22 cellular contexts compared by ENCODE assay signal in the genomic region with DNA sequence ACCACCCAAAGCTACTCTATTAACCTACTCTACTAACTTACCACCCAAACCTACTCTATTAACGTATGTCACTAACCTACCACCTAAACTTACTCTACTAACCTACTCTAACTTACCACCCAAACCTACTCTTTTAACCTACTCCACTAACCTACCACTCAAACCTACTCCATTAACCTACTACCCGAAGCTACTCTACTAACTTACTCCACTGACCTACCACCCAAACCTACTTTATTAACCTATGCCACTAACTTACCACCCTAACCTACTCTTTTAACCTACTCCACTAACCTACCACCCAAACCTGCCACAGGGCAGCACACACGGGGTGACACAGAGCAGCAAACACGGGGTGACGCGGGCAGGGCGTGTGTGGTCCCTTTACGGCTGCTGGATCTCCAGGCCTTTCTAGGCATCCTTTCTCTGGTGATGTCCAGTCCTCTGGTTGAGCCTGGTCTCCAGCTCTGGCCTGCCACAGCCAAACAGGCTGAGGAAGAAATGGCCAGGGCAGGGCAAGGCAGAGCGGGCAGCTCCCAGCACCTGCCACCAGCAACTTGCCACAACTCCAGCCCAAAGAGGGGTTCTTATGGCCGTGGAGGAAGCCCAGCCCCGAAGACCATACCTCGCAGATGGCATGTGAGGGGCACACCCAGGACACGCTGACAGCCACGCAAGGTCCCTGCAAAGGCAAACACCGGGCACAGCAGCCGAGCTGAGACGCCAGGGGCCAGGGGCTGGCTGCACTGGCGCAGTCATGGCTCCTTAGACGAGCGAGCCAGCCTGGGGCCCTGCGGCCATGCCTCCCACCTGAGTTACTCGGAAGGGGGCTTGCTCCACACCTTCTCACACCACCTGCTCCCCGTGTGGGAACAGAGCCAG. TPM values are rescaled to one million over a fixed set of nuclear protein-coding genes. Genes with fewer than 3 reads are reported as not detected.
DNase-seq lines count a peak whose midpoint lies in the region; ATAC-seq and TF ChIP-seq lines count a peak whose summit lies in the region.
"Had no signal": no experiment of that assay in that cellular context is flagged by ENCODE, and none has a peak within 500 bp of the region (broad histone marks: within the 10 kb centered on the region; RNA-seq: fewer than 3 reads in every experiment).

No MANE protein-coding gene starts in this region.

- H3K27ac ChIP-seq in right atrium auricular region (peak overlapping the region; percentile 70 to 72), endodermal cell (ENCODE audit: low read depth, low read length) (no peak overlapping the region), A673 (ENCODE audit: low read depth, low read length, poor library complexity, severe bottlenecking) (no peak overlapping the region)
- H3K27ac ChIP-seq: brain microvascular endothelial cell, colonic mucosa, parathyroid adenoma had no signal

- no peak for TF ChIP-seq CTCF in right atrium auricular region (IDR thresholded peaks at IDR 0.05)
- no peak for TF ChIP-seq CTCF in endodermal cell (conservative IDR thresholded peaks at IDR 0.05)
- no peak for TF ChIP-seq CTCF in neural crest cell (conservative IDR thresholded peaks at IDR 0.05)
- no peak for TF ChIP-seq CTCF in A673 (conservative IDR thresholded peaks at IDR 0.05; ENCODE audit: low read depth, low read length)

- peak; percentile 55 for DNase-seq in right atrium auricular region (ENCODE audit: low spot score)
- no peak for DNase-seq in left ventricle myocardium superior
- peak; percentile 44 for DNase-seq in endodermal cell
- DNase-seq in neural crest cell (ENCODE audit: low read depth, low spot score): no peak
- DNase-seq in NCI-H446 treated with DMSO at 0.1 percent for 48 hours (lab: John Stamatoyannopoulos, UW): no peak
- no peak for DNase-seq in A673 (ENCODE audit: low spot score)
- no peak for DNase-seq in activated CD8-positive, alpha-beta memory T cell treated with anti-CD3 and anti-CD28 coated beads, Interleukin-2, amount 50 U/mL, for 4 hours
- DNase-seq: activated CD4-positive, alpha-beta T cell treated with anti-CD3 and anti-CD28 coated beads, Interleukin-2, amount 10 ng/mL, durations not matched to agents 7 days and 5 days; brain microvascular endothelial cell; colonic mucosa; heart left ventricle; KBM-7; naive B cell; NCI-H146; NCI-H2171 treated with DMSO at 0.1 percent for 48 hours; NCI-H69; small intestine; T-helper 17 cell had no signal

- POLR2A ChIA-PET in A673 (lab: Charles Lee; ENCODE audit: low non-redundant PET): no interaction called here

- H3K27me3 ChIP-seq in right atrium auricular region: no peaks in the 10 kb centered on the region
- H3K27me3 ChIP-seq in endodermal cell (ENCODE audit: control insufficient read depth, insufficient read depth, low read length, poor library complexity, severe bottlenecking): no peaks in the 10 kb centered on the region
- no peaks in the 10 kb centered on the region for H3K27me3 ChIP-seq in A673 (replicated peaks; ENCODE audit: insufficient read depth, low read depth, low read length, poor library complexity)
- H3K27me3 ChIP-seq: brain microvascular endothelial cell, colonic mucosa, heart left ventricle, upper lobe of left lung had no signal

- no peak overlapping the region for H3K27ac Mint-ChIP-seq in endodermal cell
- H3K27ac Mint-ChIP-seq in neural crest cell (ENCODE audit: unreplicated experiment): no peak overlapping the region
- H3K27ac Mint-ChIP-seq: activated CD4-positive, alpha-beta T cell treated with anti-CD3 and anti-CD28 coated beads, Interleukin-2, amount 10 ng/mL, durations not matched to agents 7 days and 5 days; activated T-helper 2 cell treated with anti-CD3 and anti-CD28 coated beads, Interferon-gamma antibody, Interleukin-2, Interleukin-4, amounts not matched to agents 10 μg/mL and 5 μg/mL and 100 μg/mL, durations not matched to agents 14 hours and 24 hours and 36 hours; T-helper 17 cell had no signal

- H3K9me3 ChIP-seq in right atrium auricular region: no peaks in the 10 kb centered on the region
- H3K9me3 ChIP-seq in endodermal cell (ENCODE audit: control insufficient read depth, low read length): no peaks in the 10 kb centered on the region
- no peaks in the 10 kb centered on the region for H3K9me3 ChIP-seq in A673 (ENCODE audit: low read depth, low read length, poor library complexity, severe bottlenecking)
- H3K9me3 ChIP-seq: colonic mucosa, heart left ventricle, upper lobe of left lung had no signal

- H3K4me1 Mint-ChIP-seq in endodermal cell: peaks cover 21% of the 10 kb centered on the region
- peaks cover 56% of the 10 kb centered on the region for H3K4me1 Mint-ChIP-seq in neural crest cell
- H3K4me1 Mint-ChIP-seq: activated CD4-positive, alpha-beta T cell treated with anti-CD3 and anti-CD28 coated beads, Interleukin-2, amount 10 ng/mL, durations not matched to agents 7 days and 5 days; T-helper 17 cell had no signal

- H3K4me3 ChIP-seq in right atrium auricular region: no peak overlapping the region
- H3K4me3 ChIP-seq in endodermal cell (ENCODE audit: low read length): no peak overlapping the region
- no peak overlapping the region for H3K4me3 ChIP-seq in A673 (ENCODE audit: low read depth, low read length, poor library complexity, severe bottlenecking)
- H3K4me3 ChIP-seq: colonic mucosa, heart left ventricle, upper lobe of left lung had no signal

- H3K4me3 Mint-ChIP-seq in endodermal cell (no peak overlapping the region), neural crest cell (peak overlapping the region; percentile 33)
- H3K4me3 Mint-ChIP-seq: activated CD4-positive, alpha-beta T cell treated with anti-CD3 and anti-CD28 coated beads, Interleukin-2, amount 10 ng/mL, durations not matched to agents 7 days and 5 days; naive B cell; T-helper 17 cell had no signal

- ATAC-seq in left ventricle myocardium superior (no peak), GM21447 (IDR thresholded peaks at IDR 0.05; ENCODE audit: unreplicated experiment) (no peak)
- ATAC-seq: heart left ventricle, T-helper 17 cell had no signal

- H3K36me3 Mint-ChIP-seq in endodermal cell (ENCODE audit: low read depth): peaks cover 5% of the 10 kb centered on the region
- H3K36me3 Mint-ChIP-seq in neural crest cell (ENCODE audit: low read depth): peaks cover 6% of the 10 kb centered on the region
- H3K36me3 Mint-ChIP-seq: naive B cell had no signal

- no TSS peak for BruUV-seq in A673 (replicated peaks; lab: Mats Ljungman, UMichigan)

- H3K4me1 ChIP-seq in right atrium auricular region (peaks cover 0 to 73% of the 10 kb centered on the region in 2 donors), endodermal cell (ENCODE audit: control insufficient read depth, insufficient read depth, low read length) (no peaks in the 10 kb centered on the region), A673 (ENCODE audit: insufficient read depth, low read length, poor library complexity, severe bottlenecking) (peaks cover 42% of the 10 kb centered on the region)
- H3K4me1 ChIP-seq: colonic mucosa, parathyroid adenoma had no signal

- CTCF ChIA-PET in A673 (lab: Charles Lee): no interaction called here

- no peak overlapping the region for H3K9ac ChIP-seq in endodermal cell (ENCODE audit: extremely low read depth, low read length, poor library complexity, severe bottlenecking)
- H3K9ac ChIP-seq: parathyroid adenoma had no signal

- intact Hi-C loops in left ventricle myocardium superior (cut with micrococcal nuclease) (no loop called here), A673 (cut with micrococcal nuclease; ENCODE audit: unreplicated experiment) (no loop called here)

- no peaks in the 10 kb centered on the region for H3K36me3 ChIP-seq in right atrium auricular region
- peaks cover 6% of the 10 kb centered on the region for H3K36me3 ChIP-seq in endodermal cell (ENCODE audit: control insufficient read depth, insufficient read depth, low read length)
- no peaks in the 10 kb centered on the region for H3K36me3 ChIP-seq in A673 (ENCODE audit: insufficient read depth, low read length, poor library complexity, severe bottlenecking)
- H3K36me3 ChIP-seq: brain microvascular endothelial cell, colonic mucosa, heart left ventricle, upper lobe of left lung had no signal

- WGBS in endodermal cell (ENCODE audit: insufficient coverage in 1 of 2, insufficient read length in 1 of 2), 2 experiments: 94% methylated on average over 22 to 23 of the region's 23 CpGs

- H3K9me3 Mint-ChIP-seq in endodermal cell: no peaks in the 10 kb centered on the region
- peaks cover 10% of the 10 kb centered on the region for H3K9me3 Mint-ChIP-seq in neural crest cell

- H3K27me3 Mint-ChIP-seq in endodermal cell (ENCODE audit: insufficient read depth): no peaks in the 10 kb centered on the region
- no peaks in the 10 kb centered on the region for H3K27me3 Mint-ChIP-seq in neural crest cell (ENCODE audit: low read depth)
- H3K27me3 Mint-ChIP-seq: activated CD4-positive, alpha-beta T cell treated with anti-CD3 and anti-CD28 coated beads, Interleukin-2, amount 10 ng/mL, durations not matched to agents 7 days and 5 days had no signal

RNA-seq across cellular contexts. Expression of gene PXDN, which starts 25.7 kb away (rescaled TPM):
- total RNA-seq in right atrium auricular region (10 to 100 TPM; 25.4 to 26.9 TPM), left ventricle myocardium superior (18.5 TPM), endodermal cell (100 to 1,000 TPM; 212 to 247 TPM), neural crest cell (217 and 218 TPM in 2 replicates), A673 (2021) (162 and 175 TPM in 2 replicates)
- 106 TPM for polyA plus RNA-seq in endodermal cell (2013, experiment 1 of 2)
- polyA plus RNA-seq in endodermal cell (2013, experiment 2 of 2): 104 TPM
- total RNA-seq: T-helper 17 cell had no signal

Comparison
In these comparisons a context has a peak if more than half of its experiments do, and no peak if none do; other contexts are left out.
1. DNase-seq: peak in right atrium auricular region (single experiment) and endodermal cell (single experiment); none in left ventricle myocardium superior (single experiment), neural crest cell (single experiment), NCI-H446 treated with DMSO at 0.1 percent for 48 hours (single experiment), A673 (single experiment) and activated CD8-positive, alpha-beta memory T cell treated with anti-CD3 and anti-CD28 coated beads, Interleukin-2, amount 50 U/mL, for 4 hours (single experiment).
2. H3K27ac ChIP-seq: peak in right atrium auricular region (2 of 2); none in endodermal cell (single experiment) and A673 (single experiment).